11 cellular contexts compared by ENCODE assay signal in genomic region chr10:50594012-50594411, GRCh38. TPM values are rescaled to one million over a fixed set of nuclear protein-coding genes. Genes with fewer than 3 reads are reported as not detected.
DNase-seq lines count a peak whose midpoint lies in the region; ATAC-seq and TF ChIP-seq lines count a peak whose summit lies in the region.
"Had no signal": no experiment of that assay in that cellular context is flagged by ENCODE, and none has a peak within 500 bp of the region (broad histone marks: within the 10 kb centered on the region; RNA-seq: fewer than 3 reads in every experiment).

No MANE protein-coding gene starts in this region.

- no peaks in the 10 kb centered on the region for H3K9me3 Mint-ChIP-seq in activated CD8-positive, alpha-beta memory T cell treated with anti-CD3 and anti-CD28 coated beads, Interleukin-2, amount 10 ng/mL, durations not matched to agents 7 days and 5 days (ENCODE audit: low read depth)
- H3K9me3 Mint-ChIP-seq: activated T-cell treated with anti-CD3 and anti-CD28 coated beads, Interleukin-2, amount 50 U/mL, for 4 hours; IgD-negative memory B cell had no signal

- TF ChIP-seq CTCF in ascending aorta (IDR thresholded peaks at IDR 0.05): no peak

- H3K27me3 Mint-ChIP-seq in activated CD8-positive, alpha-beta memory T cell treated with anti-CD3 and anti-CD28 coated beads, Interleukin-2, amount 10 ng/mL, durations not matched to agents 7 days and 5 days: no peaks in the 10 kb centered on the region
- H3K27me3 Mint-ChIP-seq: IgD-negative memory B cell had no signal

- DNase-seq in DMS53 treated with DMSO at 0.1 percent for 48 hours (lab: John Stamatoyannopoulos, UW; ENCODE audit: unreplicated experiment) (peak; percentile 53), NCI-H2029 (lab: John Stamatoyannopoulos, UW) (peak; percentile 37), brain pericyte (ENCODE audit: low read depth, low spot score) (peak; percentile 32), left lobe of liver (ENCODE audit: low spot score) (no peak), AML-193 (lab: John Stamatoyannopoulos, UW) (no peak), ascending aorta (ENCODE audit: low spot score in 2 of 2) (no peak)
- no peak for DNase-seq in effector CD8-positive, alpha-beta T cell (lab: John Stamatoyannopoulos, UW)
- DNase-seq in activated CD8-positive, alpha-beta memory T cell treated with anti-CD3 and anti-CD28 coated beads, Interleukin-2, amount 10 ng/mL, durations not matched to agents 7 days and 5 days: no peak
- DNase-seq: activated T-cell treated with anti-CD3 and anti-CD28 coated beads, Interleukin-2, amount 50 U/mL, for 4 hours; left colon had no signal

- H3K36me3 Mint-ChIP-seq in activated CD8-positive, alpha-beta memory T cell treated with anti-CD3 and anti-CD28 coated beads, Interleukin-2, amount 10 ng/mL, durations not matched to agents 7 days and 5 days: no peaks in the 10 kb centered on the region

- no peak overlapping the region for H3K4me3 ChIP-seq in ascending aorta

- H3K27ac ChIP-seq in ascending aorta: no peak overlapping the region

- CTCF ChIA-PET in activated CD8-positive, alpha-beta memory T cell treated with anti-CD3 and anti-CD28 coated beads, Interleukin-2, amount 10 ng/mL, durations not matched to agents 7 days and 5 days (lab: Charles Lee): no interaction called here

- peak; percentile 18 for ATAC-seq in left lobe of liver
- no peak for ATAC-seq in activated CD8-positive, alpha-beta memory T cell treated with anti-CD3 and anti-CD28 coated beads, Interleukin-2, amount 10 ng/mL, durations not matched to agents 7 days and 5 days
- ATAC-seq: left colon had no signal

- H3K27me3 ChIP-seq in ascending aorta: no peaks in the 10 kb centered on the region

- intact Hi-C loops in ascending aorta (cut with DNase I): no loop called here

- no peaks in the 10 kb centered on the region for H3K4me1 ChIP-seq in ascending aorta

- H3K36me3 ChIP-seq in ascending aorta: no peaks in the 10 kb centered on the region

- no peaks in the 10 kb centered on the region for H3K9me3 ChIP-seq in ascending aorta

- H3K27ac Mint-ChIP-seq in activated CD8-positive, alpha-beta memory T cell treated with anti-CD3 and anti-CD28 coated beads, Interleukin-2, amount 10 ng/mL, durations not matched to agents 7 days and 5 days: no peak overlapping the region
- H3K27ac Mint-ChIP-seq: IgD-negative memory B cell had no signal

- no peak overlapping the region for H3K4me3 Mint-ChIP-seq in activated CD8-positive, alpha-beta memory T cell treated with anti-CD3 and anti-CD28 coated beads, Interleukin-2, amount 10 ng/mL, durations not matched to agents 7 days and 5 days
- H3K4me3 Mint-ChIP-seq: activated T-cell treated with anti-CD3 and anti-CD28 coated beads, Interleukin-2, amount 50 U/mL, for 4 hours had no signal

- H3K4me1 Mint-ChIP-seq in activated CD8-positive, alpha-beta memory T cell treated with anti-CD3 and anti-CD28 coated beads, Interleukin-2, amount 10 ng/mL, durations not matched to agents 7 days and 5 days: no peaks in the 10 kb centered on the region

RNA-seq across cellular contexts. Expression of gene SGMS1, which starts 29.7 kb away (rescaled TPM):
- total RNA-seq in left lobe of liver: 17.4 TPM
- total RNA-seq in activated CD8-positive, alpha-beta memory T cell treated with anti-CD3 and anti-CD28 coated beads, Interleukin-2, amount 10 ng/mL, durations not matched to agents 7 days and 5 days: 10 to 100 TPM; 37.0 to 38.4 TPM
- 128 TPM for total RNA-seq in ascending aorta

Comparison
In these comparisons a context has a peak if more than half of its experiments do, and no peak if none do; other contexts are left out.
1. DNase-seq: peak in DMS53 treated with DMSO at 0.1 percent for 48 hours (single experiment), NCI-H2029 (single experiment) and brain pericyte (single experiment); none in left lobe of liver (single experiment), effector CD8-positive, alpha-beta T cell (single experiment), AML-193 (0 of 2), activated CD8-positive, alpha-beta memory T cell treated with anti-CD3 and anti-CD28 coated beads, Interleukin-2, amount 10 ng/mL, durations not matched to agents 7 days and 5 days (single experiment) and ascending aorta (0 of 2).